ENCODE assay signal across 16 cellular contexts in the genomic region with DNA sequence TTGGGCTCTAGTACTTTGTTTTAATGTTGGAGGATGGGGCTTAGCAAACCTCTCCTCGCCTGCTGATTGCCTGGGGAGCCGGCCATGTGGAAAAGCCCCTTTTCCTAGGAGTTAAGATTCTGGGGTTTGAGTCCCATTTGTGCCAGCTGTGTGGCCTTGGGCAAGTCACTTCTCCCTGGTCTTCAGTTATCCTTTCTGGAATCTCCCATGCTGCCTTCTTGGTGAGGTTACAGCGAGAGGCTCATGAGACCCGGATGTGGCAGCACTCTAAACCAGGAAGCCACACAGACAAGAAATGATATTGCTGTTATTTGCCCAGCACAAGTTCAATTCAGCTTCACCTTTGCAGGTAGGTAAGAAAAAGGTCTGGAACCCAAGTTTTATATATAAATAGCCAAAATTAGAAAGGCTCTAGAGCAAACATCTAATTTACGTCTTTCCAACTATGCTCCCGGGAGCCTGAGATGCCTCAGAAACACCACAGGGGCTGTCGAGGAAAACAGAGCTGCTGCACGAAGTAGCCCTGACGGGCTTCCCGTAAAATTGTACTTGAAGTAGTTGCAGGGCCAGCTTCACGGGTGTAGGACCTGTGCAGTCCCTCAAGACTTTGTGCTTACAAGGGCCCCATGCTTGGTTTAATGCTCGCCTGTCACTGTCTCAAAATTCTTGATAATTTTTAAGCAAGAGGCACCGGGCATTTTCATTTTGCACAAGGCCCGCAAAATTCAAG. TPM values are rescaled to one million over a fixed set of nuclear protein-coding genes. Genes with fewer than 3 reads are reported as not detected.
DNase-seq lines count a peak whose midpoint lies in the region; ATAC-seq and TF ChIP-seq lines count a peak whose summit lies in the region.
"Had no signal": no experiment of that assay in that cellular context is flagged by ENCODE, and none has a peak within 500 bp of the region (broad histone marks: within the 10 kb centered on the region; RNA-seq: fewer than 3 reads in every experiment).

No MANE protein-coding gene starts in this region.

- H3K4ac ChIP-seq in mesendoderm (ENCODE audit: low read depth, low read length) = no peak overlapping the region

- H3K27me3 ChIP-seq in BLaER1 (peaks cover 78% of the 10 kb centered on the region), DOHH2 (ENCODE audit: control insufficient read depth, low read length) (no peaks in the 10 kb centered on the region), mesendoderm (ENCODE audit: insufficient read depth, low read length, poor library complexity) (no peaks in the 10 kb centered on the region)
- H3K27me3 ChIP-seq: esophagus squamous epithelium had no signal

- no peak overlapping the region for H4K8ac ChIP-seq in mesendoderm (ENCODE audit: low read depth, low read length)

- DNase-seq in activated B cell treated with CpG ODN at 0.5 μM for 24 hours = no peak
- no peak for DNase-seq in left lobe of liver (ENCODE audit: low spot score)
- DNase-seq in COLO668 (lab: John Stamatoyannopoulos, UW; ENCODE audit: unreplicated experiment) = no peak
- DNase-seq in mesendoderm = no peak
- DNase-seq: esophagus squamous epithelium, left colon, NCI-H1105, NCI-H2227 treated with DMSO at 0.1 percent for 48 hours had no signal

- H3K18ac ChIP-seq in mesendoderm (ENCODE audit: low read length) = no peak overlapping the region

- H3K4me3 Mint-ChIP-seq in activated B cell treated with CpG ODN at 0.5 μM for 24 hours = no peak overlapping the region
- H3K4me3 Mint-ChIP-seq in dendritic cell treated with granulocyte-macrophage colony-stimulating factor and Interleukin-4, amounts not matched to agents 40 ng/mL and 50 ng/mL, for 4 days = no peak overlapping the region
- H3K4me3 Mint-ChIP-seq: type B pancreatic cell had no signal

- no peaks in the 10 kb centered on the region for H3K9me3 ChIP-seq in BLaER1
- no peaks in the 10 kb centered on the region for H3K9me3 ChIP-seq in DOHH2 (ENCODE audit: control insufficient read depth, insufficient read depth, low read length)
- H3K9me3 ChIP-seq: esophagus squamous epithelium, prostate gland had no signal

- no peaks in the 10 kb centered on the region for H3K9me2 ChIP-seq in DOHH2 (replicated peaks; ENCODE audit: control insufficient read depth, low read length)

- H4K5ac ChIP-seq in mesendoderm (ENCODE audit: low read length) = no peak overlapping the region

- H3K23ac ChIP-seq in mesendoderm (ENCODE audit: low read length) = no peak overlapping the region

- peaks cover 8% of the 10 kb centered on the region for H3F3A ChIP-seq in DOHH2 (ENCODE audit: control insufficient read depth, insufficient read depth)

- H3K79me2 ChIP-seq in DOHH2 (ENCODE audit: control insufficient read depth, low read length) (no peaks in the 10 kb centered on the region), mesendoderm (ENCODE audit: control insufficient read depth, insufficient read depth, low read length) (no peaks in the 10 kb centered on the region)

- intact Hi-C loops in activated B cell treated with CpG ODN at 0.5 μM for 24 hours (cut with micrococcal nuclease) = loop anchor here (5.0 kb wide), 1 partner anchor 401 kb away; a partner anchor contains a TSS
- intact Hi-C loops in dendritic cell treated with granulocyte-macrophage colony-stimulating factor and Interleukin-4, amounts not matched to agents 40 ng/mL and 50 ng/mL, for 4 days (cut with micrococcal nuclease) = no loop called here

- no peaks in the 10 kb centered on the region for H3K27me3 Mint-ChIP-seq in activated B cell treated with CpG ODN at 0.5 μM for 24 hours
- no peaks in the 10 kb centered on the region for H3K27me3 Mint-ChIP-seq in dendritic cell treated with granulocyte-macrophage colony-stimulating factor and Interleukin-4, amounts not matched to agents 40 ng/mL and 50 ng/mL, for 4 days
- H3K27me3 Mint-ChIP-seq: type B pancreatic cell had no signal

- no peak overlapping the region for H2AK5ac ChIP-seq in mesendoderm (ENCODE audit: low read length)

- H3K4me1 ChIP-seq in BLaER1 (peaks cover 100% of the 10 kb centered on the region), DOHH2 (ENCODE audit: control insufficient read depth, low read length) (peaks cover 90% of the 10 kb centered on the region), mesendoderm (ENCODE audit: control insufficient read depth, low read depth, low read length) (no peaks in the 10 kb centered on the region)
- H3K4me1 ChIP-seq: esophagus squamous epithelium, prostate gland had no signal

- no CpG with 5 or more reads among the region's 14 CpGs for WGBS in mesendoderm (ENCODE audit: extremely low coverage, insufficient coverage, low lambda C conversion rate)

- no peak overlapping the region for H2BK120ac ChIP-seq in mesendoderm (ENCODE audit: low read depth, low read length)

- no peak for TF ChIP-seq CTCF in DOHH2 (IDR thresholded peaks at IDR 0.05; ENCODE audit: low read depth, low read length, poor library complexity, severe bottlenecking)
- no peak for TF ChIP-seq CTCF in activated B cell treated with CpG ODN at 0.5 μM for 24 hours (IDR thresholded peaks at IDR 0.05)

- ATAC-seq in activated B cell treated with CpG ODN at 0.5 μM for 24 hours (ENCODE audit: low read depth) (no peak), left lobe of liver (no peak), GM18502 (IDR thresholded peaks at IDR 0.05; ENCODE audit: poor library complexity, unreplicated experiment) (no peak)
- ATAC-seq: left colon, Panc1 had no signal

- no peaks in the 10 kb centered on the region for H3K36me3 Mint-ChIP-seq in activated B cell treated with CpG ODN at 0.5 μM for 24 hours (ENCODE audit: low read depth)
- no peaks in the 10 kb centered on the region for H3K36me3 Mint-ChIP-seq in dendritic cell treated with granulocyte-macrophage colony-stimulating factor and Interleukin-4, amounts not matched to agents 40 ng/mL and 50 ng/mL, for 4 days (ENCODE audit: low read depth)
- H3K36me3 Mint-ChIP-seq: type B pancreatic cell had no signal

- POLR2A ChIA-PET in activated B cell treated with CpG ODN at 0.5 μM for 24 hours (lab: Charles Lee) = interaction anchor here (0.6 to 18.0 kb wide), 8 partner anchors 9 to 167 kb away, joined by 3 to 261 read pairs (median 4); a partner anchor contains a TSS

- H3K9ac ChIP-seq in BLaER1 (no peak overlapping the region), mesendoderm (ENCODE audit: low read length) (no peak overlapping the region)

- H3K9me3 Mint-ChIP-seq in activated B cell treated with CpG ODN at 0.5 μM for 24 hours = no peaks in the 10 kb centered on the region
- H3K9me3 Mint-ChIP-seq in dendritic cell treated with granulocyte-macrophage colony-stimulating factor and Interleukin-4, amounts not matched to agents 40 ng/mL and 50 ng/mL, for 4 days = no peaks in the 10 kb centered on the region
- H3K9me3 Mint-ChIP-seq: type B pancreatic cell had no signal

- H3K79me1 ChIP-seq in mesendoderm (ENCODE audit: low read length) = no peaks in the 10 kb centered on the region

- H3K27ac ChIP-seq in BLaER1 = peak overlapping the region; percentile 82
- H3K27ac ChIP-seq in DOHH2 (ENCODE audit: low read depth, low read length) = peak overlapping the region; percentile 94
- no peak overlapping the region for H3K27ac ChIP-seq in mesendoderm (ENCODE audit: low read depth, low read length)
- H3K27ac ChIP-seq: prostate gland had no signal

- no peak overlapping the region for H3K56ac ChIP-seq in mesendoderm (ENCODE audit: low read length)

- CTCF ChIA-PET in activated B cell treated with CpG ODN at 0.5 μM for 24 hours (lab: Charles Lee) = interaction anchor here (0.5 to 0.7 kb wide), 2 partner anchors 38 to 48 kb away, joined by 3 read pairs; no protein-coding TSS in a partner anchor

- H3K4me2 ChIP-seq in BLaER1 (peak overlapping the region; percentile 70), DOHH2 (ENCODE audit: low read length) (peak overlapping the region; percentile 45), mesendoderm (ENCODE audit: low read length) (no peak overlapping the region)

- H3K27ac Mint-ChIP-seq in activated B cell treated with CpG ODN at 0.5 μM for 24 hours = peak overlapping the region; percentile 89
- H3K27ac Mint-ChIP-seq in dendritic cell treated with granulocyte-macrophage colony-stimulating factor and Interleukin-4, amounts not matched to agents 40 ng/mL and 50 ng/mL, for 4 days = peak overlapping the region; percentile 96
- H3K27ac Mint-ChIP-seq: type B pancreatic cell had no signal

- H2BK5ac ChIP-seq in mesendoderm (ENCODE audit: low read length) = no peak overlapping the region

- H4K20me1 ChIP-seq in BLaER1 (no peaks in the 10 kb centered on the region), DOHH2 (ENCODE audit: control insufficient read depth, insufficient read depth, low read depth, low read length) (no peaks in the 10 kb centered on the region)

- no peaks in the 10 kb centered on the region for H3K36me3 ChIP-seq in BLaER1
- H3K36me3 ChIP-seq in DOHH2 (ENCODE audit: control insufficient read depth, low read length) = peaks cover 8% of the 10 kb centered on the region
- no peaks in the 10 kb centered on the region for H3K36me3 ChIP-seq in mesendoderm (ENCODE audit: control insufficient read depth, insufficient read depth, low read length)
- H3K36me3 ChIP-seq: esophagus squamous epithelium, prostate gland had no signal

- no peak overlapping the region for H2BK15ac ChIP-seq in mesendoderm (replicated peaks; ENCODE audit: low read depth)

- peaks cover 76% of the 10 kb centered on the region for H3K4me1 Mint-ChIP-seq in activated B cell treated with CpG ODN at 0.5 μM for 24 hours
- peaks cover 47% of the 10 kb centered on the region for H3K4me1 Mint-ChIP-seq in dendritic cell treated with granulocyte-macrophage colony-stimulating factor and Interleukin-4, amounts not matched to agents 40 ng/mL and 50 ng/mL, for 4 days (ENCODE audit: low read depth)

- no peak overlapping the region for H3K4me3 ChIP-seq in BLaER1
- H3K4me3 ChIP-seq in DOHH2 (ENCODE audit: low read length) = peak overlapping the region; percentile 30
- no peak overlapping the region for H3K4me3 ChIP-seq in mesendoderm (ENCODE audit: low read length)
- H3K4me3 ChIP-seq: esophagus squamous epithelium, prostate gland had no signal

RNA-seq across cellular contexts. Expression of a gene that starts 8.3 kb away (rescaled TPM):
- 209 TPM in 2 replicates for total RNA-seq in activated B cell treated with CpG ODN at 0.5 μM for 24 hours
- 2.4 TPM for total RNA-seq in left lobe of liver
- polyA plus RNA-seq in mesendoderm (2013, experiment 1 of 2) = not detected
- not detected for polyA plus RNA-seq in mesendoderm (2013, experiment 2 of 2)
- total RNA-seq: astrocyte had no signal

RNA-seq across cellular contexts. Expression of a gene that starts 32.7 kb away (rescaled TPM):
- total RNA-seq in activated B cell treated with CpG ODN at 0.5 μM for 24 hours (0.07 TPM in 2 replicates), left lobe of liver (2.0 TPM)
- polyA plus RNA-seq in mesendoderm (2013, experiment 1 of 2) = 0.22 TPM
- 0.10 TPM for polyA plus RNA-seq in mesendoderm (2013, experiment 2 of 2)
- total RNA-seq: astrocyte had no signal

Comparison
In these comparisons a context has a peak if more than half of its experiments do, and no peak if none do; other contexts are left out.
1. RNA of a gene that starts 8.3 kb away (total RNA-seq): 209 TPM in activated B cell treated with CpG ODN at 0.5 μM for 24 hours; 2.4 TPM in left lobe of liver (single experiment); every median in the first group is over 10 times any median in the second.